16 cellular contexts compared by ENCODE assay signal in genomic region chr6:57268294-57268640, GRCh38. TPM values are rescaled to one million over a fixed set of nuclear protein-coding genes. Genes with fewer than 3 reads are reported as not detected.
DNase-seq lines count a peak whose midpoint lies in the region; ATAC-seq and TF ChIP-seq lines count a peak whose summit lies in the region.
"Had no signal": no experiment of that assay in that cellular context is flagged by ENCODE, and none has a peak within 500 bp of the region (broad histone marks: within the 10 kb centered on the region; RNA-seq: fewer than 3 reads in every experiment).

No MANE protein-coding gene starts in this region.

- H3K9ac ChIP-seq in PC-3 (ENCODE audit: low read length) (no peak overlapping the region), skeletal muscle satellite cell (ENCODE audit: low read depth, low read length) (peak overlapping the region; percentile 51)

- peak; percentile 7 for TF ChIP-seq CTCF in CD8-positive, alpha-beta T cell (IDR thresholded peaks at IDR 0.05)
- TF ChIP-seq CTCF in PC-3 (conservative IDR thresholded peaks at IDR 0.05; ENCODE audit: low read depth, low read length), result 0 out of 2 replicates have a peak, but pooled peaks have one; percentile 2
- TF ChIP-seq CTCF in esophagus squamous epithelium (IDR thresholded peaks at IDR 0.05), result no peak

- H3K27ac ChIP-seq in CD8-positive, alpha-beta T cell (ENCODE audit: low read depth, low read length), result no peak overlapping the region
- H3K27ac ChIP-seq in PC-3 (ENCODE audit: low read length) (no peak overlapping the region), esophagus squamous epithelium (peak overlapping the region in 3 of 4 donors; percentile 33 to 70 (median 54))
- no peak overlapping the region for H3K27ac ChIP-seq in naive thymus-derived CD4-positive, alpha-beta T cell (ENCODE audit: low read depth, low read length)
- H3K27ac ChIP-seq: dorsolateral prefrontal cortex had no signal

- CTCF ChIA-PET in CD8-positive, alpha-beta T cell (lab: Charles Lee), result interaction anchor here (0.7 to 3.9 kb wide), 5 partner anchors 8 to 366 kb away, joined by 3 to 31 read pairs (median 3); partner anchors contain the start of gene PRIM2
- CTCF ChIA-PET in PC-3 (lab: Charles Lee), result interaction anchor here (0.7 to 1.1 kb wide), 3 partner anchors 46 to 70 kb away, joined by 5 to 13 read pairs (median 10); partner anchors contain the start of gene PRIM2
- CTCF ChIA-PET in naive thymus-derived CD4-positive, alpha-beta T cell (lab: Charles Lee), result no interaction called here

- H2AFZ ChIP-seq in PC-3 (ENCODE audit: low read length), result no peak overlapping the region

- H3K4me1 Mint-ChIP-seq in CD8-positive, alpha-beta T cell (ENCODE audit: low read depth), result no peaks in the 10 kb centered on the region
- no peaks in the 10 kb centered on the region for H3K4me1 Mint-ChIP-seq in naive thymus-derived CD4-positive, alpha-beta T cell

- BruUV-seq in PC-3 (replicated peaks; lab: Mats Ljungman, UMichigan), result no TSS peak

- no peaks in the 10 kb centered on the region for H3K9me3 ChIP-seq in CD8-positive, alpha-beta T cell (ENCODE audit: low read length)
- no peaks in the 10 kb centered on the region for H3K9me3 ChIP-seq in PC-3 (ENCODE audit: low read length)
- H3K9me3 ChIP-seq in esophagus squamous epithelium, result no peaks in the 10 kb centered on the region
- H3K9me3 ChIP-seq in skeletal muscle satellite cell (replicated peaks; ENCODE audit: low read length), result no peaks in the 10 kb centered on the region
- no peaks in the 10 kb centered on the region for H3K9me3 ChIP-seq in naive thymus-derived CD4-positive, alpha-beta T cell (ENCODE audit: control insufficient read depth in 2 of 3, low read length in 3 of 3)
- H3K9me3 ChIP-seq: tibial nerve had no signal

- no peak overlapping the region for H3K4me3 Mint-ChIP-seq in CD8-positive, alpha-beta T cell
- H3K4me3 Mint-ChIP-seq in naive thymus-derived CD4-positive, alpha-beta T cell, result no peak overlapping the region
- H3K4me3 Mint-ChIP-seq: activated naive CD8-positive, alpha-beta T cell had no signal

- no peaks in the 10 kb centered on the region for H3K36me3 ChIP-seq in CD8-positive, alpha-beta T cell (ENCODE audit: insufficient read depth, low read length)
- H3K36me3 ChIP-seq in PC-3 (ENCODE audit: low read depth, low read length) (no peaks in the 10 kb centered on the region), esophagus squamous epithelium (no peaks in the 10 kb centered on the region), skeletal muscle satellite cell (ENCODE audit: insufficient read depth, low read length) (no peaks in the 10 kb centered on the region)
- no peaks in the 10 kb centered on the region for H3K36me3 ChIP-seq in naive thymus-derived CD4-positive, alpha-beta T cell (ENCODE audit: control insufficient read depth in 2 of 3, insufficient read depth in 3 of 3, low read length in 3 of 3)
- H3K36me3 ChIP-seq: tibial nerve had no signal

- H3K27ac Mint-ChIP-seq in CD8-positive, alpha-beta T cell, result no peak overlapping the region
- H3K27ac Mint-ChIP-seq in naive thymus-derived CD4-positive, alpha-beta T cell, result no peak overlapping the region
- H3K27ac Mint-ChIP-seq: activated naive CD8-positive, alpha-beta T cell; activated T-helper 2 cell treated with anti-CD3 and anti-CD28 coated beads, Interferon-gamma antibody, Interleukin-2, Interleukin-4, amounts not matched to agents 10 μg/mL and 5 μg/mL and 100 μg/mL, durations not matched to agents 14 hours and 24 hours and 36 hours had no signal

- H3K9me3 Mint-ChIP-seq in CD8-positive, alpha-beta T cell, result no peaks in the 10 kb centered on the region
- no peaks in the 10 kb centered on the region for H3K9me3 Mint-ChIP-seq in naive thymus-derived CD4-positive, alpha-beta T cell
- H3K9me3 Mint-ChIP-seq: activated T-helper 2 cell treated with anti-CD3 and anti-CD28 coated beads, Interferon-gamma antibody, Interleukin-2, Interleukin-4, amounts not matched to agents 10 μg/mL and 5 μg/mL and 100 μg/mL, durations not matched to agents 14 hours and 24 hours and 36 hours had no signal

- intact Hi-C loops in CD8-positive, alpha-beta T cell (cut with DNase I, micrococcal nuclease), result loop anchor here in 1 of 2 experiments (1.0 to 2.0 kb wide), 2 partner anchors 48 to 57 kb away; no protein-coding TSS in a partner anchor
- intact Hi-C loops in PC-3 (cut with micrococcal nuclease), result loop anchor here (1.0 to 5.0 kb wide), 4 partner anchors 26 to 96 kb away; partner anchors contain the start of gene BAG2
- intact Hi-C loops in esophagus squamous epithelium (cut with DNase I), result no loop called here
- intact Hi-C loops in naive thymus-derived CD4-positive, alpha-beta T cell (cut with micrococcal nuclease), result loop anchor here (1.0 to 10.0 kb wide), 3 partner anchors 48 to 63 kb away; no protein-coding TSS in a partner anchor
- intact Hi-C loops in posterior vena cava (cut with DNase I), result no loop called here

- no peak for DNase-seq in CD8-positive, alpha-beta T cell
- DNase-seq in PC-3 (no peak), esophagus squamous epithelium (lab: John Stamatoyannopoulos, UW) (no peak), NCI-H1105 treated with DMSO at 0.1 percent for 48 hours (lab: John Stamatoyannopoulos, UW) (no peak), posterior vena cava (ENCODE audit: low spot score) (no peak)
- DNase-seq in naive thymus-derived CD4-positive, alpha-beta T cell, result no peak
- DNase-seq: dorsolateral prefrontal cortex, NCI-H1092 treated with DMSO at 0.1 percent for 48 hours, NCI-H2029, Right ventricle myocardium superior had no signal

- no peak for TF ChIP-seq POLR2A in esophagus squamous epithelium (IDR thresholded peaks at IDR 0.05)

- H3K79me2 ChIP-seq in PC-3 (ENCODE audit: low read length), result no peaks in the 10 kb centered on the region

- H3K27me3 Mint-ChIP-seq in CD8-positive, alpha-beta T cell (ENCODE audit: low read depth), result peaks cover 6% of the 10 kb centered on the region
- peaks cover 2 to 13% (median 6%) of the 10 kb centered on the region in 5 donors for H3K27me3 Mint-ChIP-seq in naive thymus-derived CD4-positive, alpha-beta T cell

- no peak overlapping the region for H3K4me2 ChIP-seq in PC-3 (ENCODE audit: low read length)
- H3K4me2 ChIP-seq in skeletal muscle satellite cell (ENCODE audit: low read length), result no peak overlapping the region

- no peaks in the 10 kb centered on the region for H3K36me3 Mint-ChIP-seq in CD8-positive, alpha-beta T cell
- no peaks in the 10 kb centered on the region for H3K36me3 Mint-ChIP-seq in naive thymus-derived CD4-positive, alpha-beta T cell
- H3K36me3 Mint-ChIP-seq: activated naive CD8-positive, alpha-beta T cell had no signal

- no peak for ATAC-seq in CD8-positive, alpha-beta T cell
- no peak for ATAC-seq in PC-3
- no peak for ATAC-seq in HG02852 (IDR thresholded peaks at IDR 0.05; ENCODE audit: unreplicated experiment)
- ATAC-seq in naive thymus-derived CD4-positive, alpha-beta T cell, result no peak
- ATAC-seq: stimulated activated naive CD8-positive, alpha-beta T cell treated with anti-CD3 and anti-CD28 coated beads, Interleukin-15, Interleukin-2, amounts not matched to agents 100 U/mL and 50 U/mL, for 24 hours had no signal

- H4K20me1 ChIP-seq in PC-3 (ENCODE audit: low read length), result no peaks in the 10 kb centered on the region

- H3F3A ChIP-seq in PC-3 (ENCODE audit: low read length, unreplicated experiment), result no peaks in the 10 kb centered on the region

- no peak overlapping the region for H3K4me3 ChIP-seq in CD8-positive, alpha-beta T cell (ENCODE audit: low read depth, low read length)
- H3K4me3 ChIP-seq in PC-3 (ENCODE audit: low read length) (no peak overlapping the region), esophagus squamous epithelium (no peak overlapping the region), skeletal muscle satellite cell (ENCODE audit: low read length) (no peak overlapping the region)
- H3K4me3 ChIP-seq in naive thymus-derived CD4-positive, alpha-beta T cell (ENCODE audit: low read length), result no peak overlapping the region
- H3K4me3 ChIP-seq: dorsolateral prefrontal cortex, tibial nerve had no signal

- H3K4me1 ChIP-seq in CD8-positive, alpha-beta T cell (ENCODE audit: insufficient read depth, low read length), result no peaks in the 10 kb centered on the region
- H3K4me1 ChIP-seq in PC-3 (ENCODE audit: insufficient read depth, low read length), result peaks cover 34% of the 10 kb centered on the region
- peaks cover 0 to 17% (median 4%) of the 10 kb centered on the region in 3 donors for H3K4me1 ChIP-seq in esophagus squamous epithelium
- peaks cover 39% of the 10 kb centered on the region for H3K4me1 ChIP-seq in skeletal muscle satellite cell (ENCODE audit: control insufficient read depth, insufficient read depth, low read length)
- H3K4me1 ChIP-seq in naive thymus-derived CD4-positive, alpha-beta T cell (ENCODE audit: control insufficient read depth in 2 of 2, insufficient read depth in 2 of 2, low read length in 2 of 2), result no peaks in the 10 kb centered on the region

- no peaks in the 10 kb centered on the region for H3K9me2 ChIP-seq in PC-3 (replicated peaks; ENCODE audit: low read length)

- no peaks in the 10 kb centered on the region for H3K27me3 ChIP-seq in CD8-positive, alpha-beta T cell (ENCODE audit: insufficient read depth, low read length)
- H3K27me3 ChIP-seq in PC-3 (ENCODE audit: low read length) (no peaks in the 10 kb centered on the region), esophagus squamous epithelium (peaks cover 0 to 52% (median 0%) of the 10 kb centered on the region in 4 donors), skeletal muscle satellite cell (ENCODE audit: control insufficient read depth, insufficient read depth, low read length) (no peaks in the 10 kb centered on the region)
- H3K27me3 ChIP-seq in naive thymus-derived CD4-positive, alpha-beta T cell (ENCODE audit: control insufficient read depth in 2 of 2, insufficient read depth in 2 of 2, low read length in 2 of 2), result no peaks in the 10 kb centered on the region
- H3K27me3 ChIP-seq: dorsolateral prefrontal cortex, tibial nerve had no signal

- POLR2A ChIA-PET in CD8-positive, alpha-beta T cell (lab: Charles Lee), result no interaction called here
- POLR2A ChIA-PET in PC-3 (lab: Charles Lee; ENCODE audit: unreplicated experiment), result no interaction called here
- POLR2A ChIA-PET in naive thymus-derived CD4-positive, alpha-beta T cell (lab: Charles Lee), result no interaction called here

RNA-seq across cellular contexts. Expression of gene RAB23, which starts 46.2 kb away (rescaled TPM):
- total RNA-seq in CD8-positive, alpha-beta T cell, result under 1 TPM; 0.08 TPM
- total RNA-seq in PC-3 (2014; rRNA removed), result 8.2 and 11.2 TPM in 2 replicates
- 10 to 100 TPM in 1 of 4 donors, 1 to 10 TPM in 3; 1.5 to 17.2 (median 5.9) TPM for total RNA-seq in esophagus squamous epithelium
- total RNA-seq in skeletal muscle satellite cell (2012; rRNA removed), result 32.8 and 36.0 TPM in 2 replicates
- total RNA-seq in naive thymus-derived CD4-positive, alpha-beta T cell, result 1 to 10 TPM in 3 of 5 experiments, under 1 TPM in 2; 0.50 to 3.2 (median 2.0) TPM
- polyA plus RNA-seq in naive thymus-derived CD4-positive, alpha-beta T cell, result 1 to 10 TPM in 1 of 2 donors, under 1 TPM in 1; 0.70 to 2.4 TPM
- 10 to 100 TPM; 46.6 to 73.9 TPM for total RNA-seq in posterior vena cava

RNA-seq across cellular contexts. Expression of gene PRIM2, which starts 49.2 kb away (rescaled TPM):
- 10 to 100 TPM in 1 of 2 experiments, 1 to 10 TPM in 1; 8.0 to 10.5 TPM for total RNA-seq in CD8-positive, alpha-beta T cell
- 26.1 and 48.4 TPM in 2 replicates for total RNA-seq in PC-3 (2014; rRNA removed)
- total RNA-seq in esophagus squamous epithelium, result 10 to 100 TPM in 2 of 4 donors, 1 to 10 TPM in 2; 4.1 to 10.9 (median 9.8) TPM
- 46.1 and 51.3 TPM in 2 replicates for total RNA-seq in skeletal muscle satellite cell (2012; rRNA removed)
- total RNA-seq in naive thymus-derived CD4-positive, alpha-beta T cell, result 10 to 100 TPM; 10.2 to 33.2 (median 12.8) TPM
- 10 to 100 TPM in 1 of 2 donors, 1 to 10 TPM in 1; 7.2 to 11.3 TPM for polyA plus RNA-seq in naive thymus-derived CD4-positive, alpha-beta T cell
- 10 to 100 TPM; 10.8 to 12.8 TPM for total RNA-seq in posterior vena cava

Comparison
In these comparisons a context has a peak if more than half of its experiments do, and no peak if none do; other contexts are left out.
1. H3K27ac ChIP-seq: peak in esophagus squamous epithelium (3 of 4); none in CD8-positive, alpha-beta T cell (single experiment), PC-3 (single experiment) and naive thymus-derived CD4-positive, alpha-beta T cell (single experiment).
2. CTCF ChIP-seq: peak in CD8-positive, alpha-beta T cell (single experiment) and PC-3 (single experiment); none in esophagus squamous epithelium (0 of 6).
3. intact Hi-C loops: an anchor here in PC-3 (1.0 to 5.0 kb wide) and naive thymus-derived CD4-positive, alpha-beta T cell (1.0 to 10.0 kb wide); none called in esophagus squamous epithelium and posterior vena cava.